In the genomic region with DNA sequence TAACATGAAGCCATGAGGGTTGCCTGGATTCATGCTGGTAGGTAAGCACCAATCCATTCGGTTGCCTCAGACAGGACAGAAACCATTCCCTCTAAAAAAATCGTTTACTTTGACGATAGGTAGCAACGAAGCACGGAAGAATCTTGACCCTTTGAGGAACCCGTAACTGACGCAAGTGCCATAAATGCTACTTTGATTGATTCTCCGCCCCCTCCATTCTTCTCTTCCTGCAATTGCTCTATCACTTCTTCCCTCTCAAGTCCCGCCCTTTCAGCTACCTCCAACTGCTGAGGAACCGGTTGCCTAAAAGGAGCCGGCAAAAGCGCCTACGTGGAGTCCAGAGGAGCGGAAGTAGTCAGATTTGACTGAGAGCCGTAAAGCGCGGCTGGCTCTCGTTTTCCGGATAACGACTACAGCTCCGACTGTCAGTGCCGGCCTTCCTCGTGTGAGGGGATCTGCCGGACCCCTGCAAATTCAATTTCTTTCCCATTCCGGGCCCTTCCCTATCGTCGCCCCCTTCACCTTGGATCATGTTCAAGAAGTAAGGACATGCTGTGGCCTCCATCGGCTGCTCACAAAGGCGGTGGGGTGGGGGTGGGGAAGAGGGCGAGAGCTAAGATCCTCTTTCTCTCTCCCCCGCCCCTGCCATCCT, we compare ENCODE assay signal across 7 cellular contexts. TPM values are rescaled to one million over a fixed set of nuclear protein-coding genes. Genes with fewer than 3 reads are reported as not detected.
A peak's percentile ranks its signal among the peaks of the same experiment; 100 is the strongest.
DNase-seq lines count a peak whose midpoint lies in the region; ATAC-seq, FAIRE-seq and TF ChIP-seq lines count a peak whose summit lies in the region.

MCTS1 (plus strand) TSS at position 395 of the 652 bp plus-strand sequence; CDS start at position 531, 136 bp downstream.

- ATAC-seq in HG02970 (IDR thresholded peaks at IDR 0.05; ENCODE audit: low FRiP score, unreplicated experiment): peak; percentile 75
- ATAC-seq in GM12878: peak; percentile 95

- peak; percentile 65 for TF ChIP-seq POLR2A in GM12878 (IDR thresholded peaks at IDR 0.05; ENCODE audit: low read depth, low read length)

- peak within 1 kb of the TSS; percentile 77 for H3K27ac ChIP-seq in GM12878 (ENCODE audit: control insufficient read depth, insufficient read depth)

- peak within 1 kb of the TSS; percentile 58 for H3K4me2 ChIP-seq in GM12878 (ENCODE audit: control insufficient read depth, insufficient read depth)

- H3K9me3 ChIP-seq in GM12878 (replicated peaks; ENCODE audit: control insufficient read depth, insufficient read depth, low read length): no peaks in the 10 kb centered on the region

- H3K4me3 ChIP-seq in GM12878: peak within 1 kb of the TSS; percentile 74
- peak within 1 kb of the TSS; percentile 63 for H3K4me3 ChIP-seq in retinal pigment epithelial cell (ENCODE audit: low read length)

- no peaks in the 10 kb centered on the region for H3K4me1 ChIP-seq in GM12878 (ENCODE audit: control insufficient read depth, insufficient read depth, low read length)

- intact Hi-C loops in GM12878 (cut with micrococcal nuclease; ENCODE audit: unreplicated experiment): loop anchor here (1.0 kb wide), 1 partner anchor 44 kb away; the partner anchor contains the start of gene CUL4B

- peaks cover 0 to 5% of the 10 kb centered on the region in 2 experiments; a peak in 1 of 4 replicates for H3K36me3 ChIP-seq in GM12878 (ENCODE audit: control insufficient read depth in 2 of 2, insufficient read depth in 2 of 2, low read length in 1 of 2)

- 31% methylated on average over 29 of the region's 31 CpGs for WGBS in GM12878 (ENCODE audit: insufficient coverage, insufficient replicate concordance, low lambda C conversion rate, missing lambda C conversion rate)

- H4K20me1 ChIP-seq in GM12878 (ENCODE audit: control insufficient read depth, insufficient read depth): no peaks in the 10 kb centered on the region

- SMC1A ChIA-PET in GM12878 (lab: Charles Lee; ENCODE audit: uncharacterized antibody, unreplicated experiment): interaction anchor here (0.6 to 2.9 kb wide), 8 partner anchors 22 to 149 kb away, joined by 3 to 21 read pairs (median 4); partner anchors contain the start of gene CUL4B

- in situ Hi-C loops in GM12878 (cut with MboI): no loop called here

- H3K27me3 ChIP-seq in GM12878 (replicated peaks in 1 of 2; ENCODE audit: control insufficient read depth in 2 of 2, insufficient read depth in 2 of 2, low read length in 1 of 2): no peaks in the 10 kb centered on the region

- peaks cover 19% of the 10 kb centered on the region for H3K79me2 ChIP-seq in GM12878 (ENCODE audit: control insufficient read depth, insufficient read depth, low read length)

- H2AFZ ChIP-seq in GM12878 (ENCODE audit: control insufficient read depth, low read depth, low read length): peak within 1 kb of the TSS; percentile 65

- H3K9ac ChIP-seq in GM12878 (ENCODE audit: control insufficient read depth, insufficient read depth, low read length): peak within 1 kb of the TSS; percentile 60

- BruUV-seq in GM12878 (replicated peaks; lab: Mats Ljungman, UMichigan): no TSS peak

- TF ChIP-seq RAD21 in GM12878 (IDR thresholded peaks at IDR 0.05; ENCODE audit: insufficient read depth, low read depth, low read length): no peak

- FAIRE-seq in GM18507 (lab: Jason Lieb, UNC) (peak; percentile 98), GM12878 (lab: Jason Lieb, UNC) (peak; percentile 27)

- POLR2A ChIA-PET in GM12878 (lab: Charles Lee): interaction anchor here (0.7 to 2.6 kb wide), 8 partner anchors 14 to 899 kb away, joined by 3 to 20 read pairs (median 4); partner anchors contain the start of gene CUL4B

- no peak for TF ChIP-seq CTCF in GM12878 (IDR thresholded peaks at IDR 0.05 in 2 of 3, conservative IDR thresholded peaks at IDR 0.05 in 1 of 3; ENCODE audit: control insufficient read depth in 2 of 3, extremely low read depth in 1 of 3, insufficient read depth in 1 of 3, low read depth in 3 of 3, low read length in 3 of 3)
- no peak for TF ChIP-seq CTCF in retinal pigment epithelial cell (conservative IDR thresholded peaks at IDR 0.05; ENCODE audit: low read depth, low read length)

- DNase-seq in GM18507 (ENCODE audit: extremely low spot score, insufficient read length, low read depth) (peak; percentile 30), NCI-H2029 (lab: John Stamatoyannopoulos, UW) (peak; percentile 93), T1000 (lab: John Stamatoyannopoulos, UW) (peak; percentile 57), GM12878 (ENCODE audit: low read depth, low spot score) (peak; percentile 78), hypothalamus (lab: John Stamatoyannopoulos, UW) (peak; percentile 3 to 83 (median 42)), retinal pigment epithelial cell (ENCODE audit: low read depth) (peak; percentile 82)

- CTCF ChIA-PET in GM12878 (lab: Yijun Ruan, JAX): interaction anchor here (0.7 to 1.8 kb wide), 6 partner anchors 13 to 89 kb away, joined by 3 to 5 read pairs (median 3); no protein-coding TSS in a partner anchor

- TF ChIP-seq EP300 in GM12878 (IDR thresholded peaks at IDR 0.05; ENCODE audit: borderline replicate concordance in 1 of 2, control insufficient read depth in 1 of 2, low read depth in 2 of 2, low read length in 2 of 2): no peak

- RAD21 ChIA-PET in GM12878 (lab: Charles Lee; ENCODE audit: unreplicated experiment): interaction anchor here (0.7 to 1.6 kb wide), 8 partner anchors 23 to 150 kb away, joined by 3 to 17 read pairs (median 3); partner anchors contain the start of gene CUL4B

TF ChIP-seq in GM12878, 131 proteins besides CTCF, POLR2A, EP300 and RAD21 (continues in another document):
- TF ChIP-seq ZNF274 (IDR thresholded peaks at IDR 0.05; ENCODE audit: insufficient read depth, insufficient read length): no peak
- peak; percentile 81 for TF ChIP-seq GABPA (IDR thresholded peaks at IDR 0.05; ENCODE audit: low read depth)
- TF ChIP-seq KAT2A (conservative IDR thresholded peaks at IDR 0.05; ENCODE audit: control insufficient read depth, low read depth, low read length): no peak
- no peak for TF ChIP-seq ASH2L (IDR thresholded peaks at IDR 0.05; ENCODE audit: borderline replicate concordance, low read depth)
- TF ChIP-seq CREB1 (IDR thresholded peaks at IDR 0.05; ENCODE audit: low read depth): peak; percentile 71
- no peak for TF ChIP-seq E2F4 (IDR thresholded peaks at IDR 0.05; ENCODE audit: low read depth, low read length)
- TF ChIP-seq E2F8 (IDR thresholded peaks at IDR 0.05; ENCODE audit: low read depth, partially characterized antibody): peak; percentile 44
- TF ChIP-seq MXI1 (IDR thresholded peaks at IDR 0.05; ENCODE audit: low read depth, low read length): 0 out of 2 replicates have a peak, but pooled peaks have one; percentile 30
- no peak for TF ChIP-seq SMARCA5 (IDR thresholded peaks at IDR 0.05)

RNA-seq across cellular contexts. Expression of gene MCTS1, which starts in this region (rescaled TPM):
- 29.4 and 37.0 TPM in 2 replicates for total RNA-seq in GM12878 (2013; cell fraction: nucleolus; rRNA removed)
- total RNA-seq in GM12878 (2014; rRNA removed) (59.5 and 65.3 TPM in 2 replicates), GM12878 (2014; rRNA removed; fragmentation: Illumina TruSeq; extraction: Trizol) (95.5 and 99.6 TPM in 2 replicates), GM12878 (2021) (65.3 and 70.1 TPM in 2 replicates)
- 55.7 TPM for polyA plus RNA-seq in GM12878 (2011; ENCODE audit: low read depth)
- polyA plus RNA-seq in GM12878 (2011; rRNA removed) (116 and 165 TPM in 2 replicates), GM12878 (2014; fragmentation: Illumina TruSeq; extraction: Trizol) (114 and 141 TPM in 2 replicates), GM12878 (2014; fragmentation: Nextera tagmentation; extraction: Ambion mirVana) (100 to 1,000 TPM; 214 to 238 TPM), GM12878 (2014; rRNA removed) (61.7 and 74.6 TPM in 2 replicates), GM12878 (2016; fragmentation: Nextera tagmentation; extraction: Ambion mirVana) (100 to 1,000 TPM; 215 TPM)
- 37.9 and 38.0 TPM in 2 replicates for polyA plus RNA-seq in GM12878 (2011; cell fraction: cytosol; rRNA removed)
- 26.6 and 27.3 TPM in 2 replicates for polyA plus RNA-seq in GM12878 (2011; cell fraction: nucleus; rRNA removed)
- polyA plus RNA-seq in GM12878 (2012): 67.0 and 78.1 TPM in 2 replicates
- 14.5 and 23.4 TPM in 2 replicates for polyA minus RNA-seq in GM12878 (2011; rRNA and poly(A)+ RNA removed)
- 8.5 and 8.8 TPM in 2 replicates for polyA minus RNA-seq in GM12878 (2011; cell fraction: cytosol; rRNA and poly(A)+ RNA removed)
- 8.0 and 13.9 TPM in 2 replicates for polyA minus RNA-seq in GM12878 (2011; cell fraction: nucleus; rRNA and poly(A)+ RNA removed)

Comparison
In these comparisons a context has a peak if more than half of its experiments do, and no peak if none do; other contexts are left out.
1. Peak in every context shown above with its lines: DNase-seq, ATAC-seq, H3K4me3 ChIP-seq and H3K27ac ChIP-seq.
2. DNase-seq: peak in every context shown above with its lines; median percentile 93 in NCI-H2029; 82 in retinal pigment epithelial cell; 78 in GM12878; 57 in T1000; 42 in hypothalamus; 30 in GM18507.